Comparison of ENCODE assay signal across 5 cellular contexts in the genomic region with DNA sequence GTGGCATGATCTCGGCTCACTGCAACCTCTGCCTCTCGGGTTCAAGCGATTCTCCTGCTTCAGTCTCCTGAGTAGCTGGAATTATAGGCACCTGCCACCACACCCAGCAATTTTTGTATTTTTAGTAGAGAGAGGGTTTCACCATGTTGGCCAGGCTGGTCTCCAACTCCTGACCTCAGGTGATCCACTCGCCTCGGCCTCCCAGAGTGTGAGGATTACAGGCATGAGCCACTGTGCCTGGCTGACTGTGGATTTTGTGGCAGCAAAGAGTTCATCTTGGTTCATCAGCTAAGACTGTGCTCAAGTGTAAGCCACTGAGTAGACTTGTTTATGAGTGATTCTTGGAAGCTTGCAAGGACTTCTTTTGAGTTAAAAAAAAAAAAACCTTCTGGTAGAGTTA. TPM values are rescaled to one million over a fixed set of nuclear protein-coding genes. Genes with fewer than 3 reads are reported as not detected.
"Had no signal": no experiment of that assay in that cellular context is flagged by ENCODE, and none has a peak within 500 bp of the region (broad histone marks: within the 10 kb centered on the region; RNA-seq: fewer than 3 reads in every experiment).

No MANE protein-coding gene starts in this region.

RNA-seq across cellular contexts. Expression of gene CD8B, which starts 34.8 kb away (rescaled TPM):
- total RNA-seq: chondrocyte, MCF 10A, OCI-LY7, PC-9, SK-MEL-5 had no signal

RNA-seq across cellular contexts. Expression of gene CD8A, which starts 36.2 kb away (rescaled TPM):
- total RNA-seq: chondrocyte, MCF 10A, OCI-LY7 had no signal
